7 cellular contexts compared by ENCODE assay signal in genomic region chr5:111183064-111183463, GRCh38. TPM values are rescaled to one million over a fixed set of nuclear protein-coding genes. Genes with fewer than 3 reads are reported as not detected.
"Had no signal": no experiment of that assay in that cellular context is flagged by ENCODE, and none has a peak within 500 bp of the region (broad histone marks: within the 10 kb centered on the region; RNA-seq: fewer than 3 reads in every experiment).

No MANE protein-coding gene starts in this region.

- H3K4me2 ChIP-seq: KMS-11 had no signal

- DNase-seq: Karpas-422, KBM-7, KG1 had no signal

- FAIRE-seq: HTR-8/SVneo had no signal

- H3K27ac ChIP-seq: HL-60, KMS-11 had no signal

- H3K9ac ChIP-seq: KMS-11 had no signal

RNA-seq across cellular contexts. Expression of gene CAMK4, which starts 41.1 kb away (rescaled TPM):
- total RNA-seq: HT-29 had no signal
